11 cellular contexts compared by ENCODE assay signal in the genomic region with DNA sequence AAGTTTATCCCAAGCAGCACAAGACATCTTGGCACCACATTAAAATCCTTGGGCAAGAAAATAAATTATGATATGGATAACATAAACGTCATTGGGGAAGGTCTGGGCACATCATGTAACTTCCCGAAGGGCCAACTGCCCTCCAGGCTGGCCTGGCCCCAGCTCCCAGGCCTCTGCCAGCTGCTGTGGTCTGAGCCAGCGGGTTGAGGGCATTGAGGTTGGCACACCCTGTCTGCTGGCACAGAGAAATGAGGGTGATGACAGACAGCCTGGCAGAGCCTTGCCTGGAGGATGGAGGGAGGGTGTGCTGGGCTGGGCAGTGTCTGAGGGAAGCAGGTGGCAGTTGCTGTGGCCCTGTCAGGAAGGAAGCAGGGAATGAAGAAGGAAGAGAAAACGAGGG. TPM values are rescaled to one million over a fixed set of nuclear protein-coding genes. Genes with fewer than 3 reads are reported as not detected.
DNase-seq lines count a peak whose midpoint lies in the region; ATAC-seq, FAIRE-seq and TF ChIP-seq lines count a peak whose summit lies in the region.
"Had no signal": no experiment of that assay in that cellular context is flagged by ENCODE, and none has a peak within 500 bp of the region (broad histone marks: within the 10 kb centered on the region; RNA-seq: fewer than 3 reads in every experiment).

No MANE protein-coding gene starts in this region.

- dilution Hi-C loops in endothelial cell of umbilical vein (cut with MboI; ENCODE audit: extremely low pct_ligation_motif_present, low sequenced_read_pairs): no loop called here

- TF ChIP-seq POLR2A in endothelial cell of umbilical vein (IDR thresholded peaks at IDR 0.05; ENCODE audit: low read depth, low read length): no peak

- CTCF ChIA-PET in endothelial cell of umbilical vein (lab: Charles Lee): interaction anchor here (1.0 to 1.2 kb wide), 2 partner anchors 16 to 458 kb away, joined by 3 to 4 read pairs; no protein-coding TSS in a partner anchor

- H4K20me1 ChIP-seq in endothelial cell of umbilical vein (replicated peaks; ENCODE audit: control insufficient read depth, extremely low read depth, insufficient read depth, low read length): no peaks in the 10 kb centered on the region

- H3K9me1 ChIP-seq in endothelial cell of umbilical vein (replicated peaks; ENCODE audit: control insufficient read depth, extremely low read depth, insufficient read depth, low read length): no peaks in the 10 kb centered on the region

- BruUV-seq in endothelial cell of umbilical vein (replicated peaks; lab: Mats Ljungman, UMichigan): no TSS peak

- H3K79me2 ChIP-seq in endothelial cell of umbilical vein (ENCODE audit: control insufficient read depth, insufficient read depth, low read length): peaks cover 13% of the 10 kb centered on the region

- H3K4me1 ChIP-seq in endothelial cell of umbilical vein (ENCODE audit: control insufficient read depth, extremely low read depth, insufficient read depth, low read length): peaks cover 13% of the 10 kb centered on the region
- H3K4me1 ChIP-seq in mucosa of descending colon (ENCODE audit: low read depth): peaks cover 17% of the 10 kb centered on the region
- peaks cover 2% of the 10 kb centered on the region for H3K4me1 ChIP-seq in HAP-1

- no peak overlapping the region for H3K27ac ChIP-seq in endothelial cell of umbilical vein (ENCODE audit: insufficient read depth, low read depth, low read length)

- H2AFZ ChIP-seq in endothelial cell of umbilical vein (ENCODE audit: low read depth, low read length): peak overlapping the region; percentile 3

- POLR2A ChIA-PET in endothelial cell of umbilical vein (lab: Charles Lee): no interaction called here

- no peaks in the 10 kb centered on the region for H3K9me3 ChIP-seq in endothelial cell of umbilical vein (replicated peaks; ENCODE audit: control insufficient read depth, insufficient read depth, low read length)
- no peaks in the 10 kb centered on the region for H3K9me3 ChIP-seq in mucosa of descending colon
- H3K9me3 ChIP-seq in HAP-1: no peaks in the 10 kb centered on the region

- H3K27me3 ChIP-seq in endothelial cell of umbilical vein (ENCODE audit: control insufficient read depth in 2 of 2, insufficient read depth in 2 of 2, low read length in 2 of 2) (no peaks in the 10 kb centered on the region), HAP-1 (ENCODE audit: low read depth) (no peaks in the 10 kb centered on the region)

- ATAC-seq in mucosa of descending colon: peak; percentile 61

- H3K36me3 ChIP-seq in endothelial cell of umbilical vein (ENCODE audit: control insufficient read depth in 2 of 2, extremely low read depth in 1 of 2, insufficient read depth in 2 of 2, low read length in 2 of 2) (no peaks in the 10 kb centered on the region), mucosa of descending colon (ENCODE audit: low read depth) (no peaks in the 10 kb centered on the region), HAP-1 (replicated peaks) (no peaks in the 10 kb centered on the region)

- no peak overlapping the region for H3K9ac ChIP-seq in endothelial cell of umbilical vein (replicated peaks; ENCODE audit: extremely low read depth, insufficient read depth, low read length)

- in situ Hi-C loops in HAP-1 (cut with MboI; ENCODE audit: low sequenced_read_pairs): no loop called here

- no peak for FAIRE-seq in endothelial cell of umbilical vein (lab: Jason Lieb, UNC)
- FAIRE-seq: kidney had no signal

- no peak overlapping the region for H3K4me3 ChIP-seq in endothelial cell of umbilical vein (replicated peaks in 1 of 3; ENCODE audit: insufficient read depth in 1 of 3, low read depth in 1 of 3, low read length in 3 of 3)
- no peak overlapping the region for H3K4me3 ChIP-seq in mucosa of descending colon
- no peak overlapping the region for H3K4me3 ChIP-seq in HAP-1

- TF ChIP-seq CTCF in endothelial cell of umbilical vein (IDR thresholded peaks at IDR 0.05; ENCODE audit: extremely low read depth in 1 of 2, insufficient read depth in 1 of 2, low read depth in 1 of 2, low read length in 2 of 2) (no peak), mucosa of descending colon (IDR thresholded peaks at IDR 0.05) (no peak)

- intact Hi-C loops in endothelial cell of umbilical vein (cut with micrococcal nuclease) (no loop called here), mucosa of descending colon (cut with DNase I, micrococcal nuclease) (loop anchor here in 1 of 2 donors (10.0 kb wide), 1 partner anchor 103 kb away; the partner anchor contains the start of gene CAPN7)

- no peak overlapping the region for H3K4me2 ChIP-seq in endothelial cell of umbilical vein (ENCODE audit: insufficient read depth, low read length)

- DNase-seq in NCI-H446 treated with DMSO at 0.1 percent for 48 hours (lab: John Stamatoyannopoulos, UW): peak; percentile 42
- no peak for DNase-seq in endothelial cell of umbilical vein (ENCODE audit: low read depth, low spot score)
- DNase-seq in mucosa of descending colon: peak; percentile 57 to 70 (median 67)
- DNase-seq in superior temporal gyrus (ENCODE audit: extremely low spot score): peak; percentile 59
- no peak for DNase-seq in 8988T
- DNase-seq in NCI-H187 (lab: John Stamatoyannopoulos, UW): no peak
- DNase-seq in HAP-1 (ENCODE audit: low spot score in 2 of 2): no peak
- no peak for DNase-seq in kidney glomerular epithelial cell (lab: John Stamatoyannopoulos, UW)
- DNase-seq: activated T-cell treated with anti-CD3 and anti-CD28 coated beads, Interleukin-2, amount 50 U/mL, for 1 hour; kidney; stimulated activated CD4-positive, alpha-beta T cell treated with anti-CD3 and anti-CD28 coated beads, Interleukin-1b, Interleukin-23, amount 100 ng/mL, for 48 hours had no signal

TF ChIP-seq in endothelial cell of umbilical vein, 7 proteins besides CTCF, POLR2A, EP300 and RAD21:
- TF ChIP-seq FOS (IDR thresholded peaks at IDR 0.05; ENCODE audit: borderline replicate concordance, insufficient read depth, low read length): no peak
- TF ChIP-seq, protein P1, sequence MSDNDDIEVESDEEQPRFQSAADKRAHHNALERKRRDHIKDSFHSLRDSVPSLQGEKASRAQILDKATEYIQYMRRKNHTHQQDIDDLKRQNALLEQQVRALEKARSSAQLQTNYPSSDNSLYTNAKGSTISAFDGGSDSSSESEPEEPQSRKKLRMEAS (IDR thresholded peaks at IDR 0.05; ENCODE audit: insufficient read depth, insufficient read length): no peak
- no peak for TF ChIP-seq POLR2AphosphoS5 (IDR thresholded peaks at IDR 0.05; ENCODE audit: insufficient read depth, low read depth, low read length)
- TF ChIP-seq GATA2 (IDR thresholded peaks at IDR 0.05; ENCODE audit: insufficient read depth, insufficient read length, low read depth, low read length): no peak
- TF ChIP-seq JUN (IDR thresholded peaks at IDR 0.05; ENCODE audit: borderline replicate concordance, insufficient read depth, insufficient read length, low read depth): no peak
- no peak for TF ChIP-seq EZH2 (IDR thresholded peaks at IDR 0.05; ENCODE audit: borderline replicate concordance, low read depth, low read length, severe bottlenecking)
- no peak for TF ChIP-seq MYC (IDR thresholded peaks at IDR 0.05; ENCODE audit: low read depth, low read length)

RNA-seq across cellular contexts. Expression of gene RBSN, which starts 3.3 kb away (rescaled TPM):
- 23.1 and 23.6 TPM in 2 replicates for total RNA-seq in endothelial cell of umbilical vein
- polyA plus RNA-seq in endothelial cell of umbilical vein: 5.8 and 6.7 TPM in 2 replicates
- polyA plus RNA-seq in endothelial cell of umbilical vein (2011; cell fraction: cytosol; rRNA removed): 6.7 and 7.1 TPM in 2 replicates
- polyA plus RNA-seq in endothelial cell of umbilical vein (2011; cell fraction: nucleus; rRNA removed): 14.9 and 15.9 TPM in 2 replicates
- polyA plus RNA-seq in endothelial cell of umbilical vein (2012): 7.4 and 10.5 TPM in 2 replicates
- polyA minus RNA-seq in endothelial cell of umbilical vein: 18.1 and 20.0 TPM in 2 replicates
- polyA minus RNA-seq in endothelial cell of umbilical vein (2011; cell fraction: cytosol; rRNA and poly(A)+ RNA removed): 19.2 TPM
- 11.8 and 13.9 TPM in 2 replicates for polyA minus RNA-seq in endothelial cell of umbilical vein (2011; cell fraction: nucleus; rRNA and poly(A)+ RNA removed)
- total RNA-seq in mucosa of descending colon: 10 to 100 TPM; 16.5 to 36.8 (median 18.2) TPM

RNA-seq across cellular contexts. Expression of gene MRPS25, which starts 37.1 kb away (rescaled TPM):
- total RNA-seq in endothelial cell of umbilical vein (58.1 and 68.7 TPM in 2 replicates), mucosa of descending colon (10 to 100 TPM; 72.1 to 84.0 (median 78.7) TPM)
- 32.5 and 32.7 TPM in 2 replicates for polyA plus RNA-seq in endothelial cell of umbilical vein
- polyA plus RNA-seq in endothelial cell of umbilical vein (2011; cell fraction: cytosol; rRNA removed): 24.3 TPM in 2 replicates
- polyA plus RNA-seq in endothelial cell of umbilical vein (2011; cell fraction: nucleus; rRNA removed): 137 and 150 TPM in 2 replicates
- polyA plus RNA-seq in endothelial cell of umbilical vein (2012): 46.5 and 49.4 TPM in 2 replicates
- polyA minus RNA-seq in endothelial cell of umbilical vein: 24.3 and 33.0 TPM in 2 replicates
- 50.2 TPM for polyA minus RNA-seq in endothelial cell of umbilical vein (2011; cell fraction: cytosol; rRNA and poly(A)+ RNA removed)
- 20.3 and 30.5 TPM in 2 replicates for polyA minus RNA-seq in endothelial cell of umbilical vein (2011; cell fraction: nucleus; rRNA and poly(A)+ RNA removed)

Comparison
In these comparisons a context has a peak if more than half of its experiments do, and no peak if none do; other contexts are left out.
1. DNase-seq: peak in NCI-H446 treated with DMSO at 0.1 percent for 48 hours (single experiment), mucosa of descending colon (3 of 3) and superior temporal gyrus (single experiment); none in endothelial cell of umbilical vein (single experiment), 8988T (single experiment), NCI-H187 (0 of 2), HAP-1 (0 of 2) and kidney glomerular epithelial cell (single experiment).